Comparison of ENCODE assay signal across 30 cellular contexts in the genomic region with DNA sequence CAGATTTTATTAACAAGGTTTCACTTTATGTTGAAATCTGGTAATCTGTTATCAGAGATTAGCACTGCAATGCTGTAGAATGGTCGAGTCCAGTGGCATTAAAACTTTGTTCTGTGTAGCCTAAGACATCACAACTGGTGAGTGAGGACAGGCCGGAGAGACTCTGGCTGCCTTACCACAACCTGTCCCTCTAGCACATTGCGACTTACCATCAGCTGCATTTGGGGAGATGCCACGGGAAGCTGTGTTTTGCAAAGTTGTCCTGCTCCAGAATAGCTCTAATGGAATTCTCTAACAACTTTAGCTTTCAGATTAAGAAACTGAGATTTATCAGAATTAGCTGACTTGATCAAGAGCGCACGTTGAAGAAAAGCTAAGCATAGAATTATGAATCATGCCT.
"Had no signal": no experiment of that assay in that cellular context is flagged by ENCODE, and none has a peak within 500 bp of the region (broad histone marks: within the 10 kb centered on the region; RNA-seq: fewer than 3 reads in every experiment).

No MANE protein-coding gene starts in this region.

- H3K27me3 Mint-ChIP-seq: activated CD8-positive, alpha-beta memory T cell treated with anti-CD3 and anti-CD28 coated beads, Interleukin-2, amount 10 ng/mL, durations not matched to agents 7 days and 5 days; activated naive CD8-positive, alpha-beta T cell treated with anti-CD3 and anti-CD28 coated beads for 36 hours; effector memory CD8-positive, alpha-beta T cell had no signal

- H3K4me3 Mint-ChIP-seq: activated CD4-positive, alpha-beta memory T cell treated with anti-CD3 and anti-CD28 coated beads for 36 hours; activated CD8-positive, alpha-beta memory T cell treated with anti-CD3 and anti-CD28 coated beads, Interleukin-2, amount 10 ng/mL, durations not matched to agents 7 days and 5 days; activated CD8-positive, alpha-beta T cell treated with anti-CD3 and anti-CD28 coated beads, Interleukin-2, amount 10 ng/mL, durations not matched to agents 7 days and 5 days; activated naive CD4-positive, alpha-beta T cell treated with anti-CD3 and anti-CD28 coated beads for 36 hours; activated naive CD4-positive, alpha-beta T cell treated with anti-CD3 and anti-CD28 coated beads, Interleukin-2, amount 50 U/mL, for 24 hours; activated naive CD8-positive, alpha-beta T cell treated with anti-CD3 and anti-CD28 coated beads for 36 hours; activated naive CD8-positive, alpha-beta T cell treated with anti-CD3 and anti-CD28 coated beads, Interleukin-2, amount 50 U/mL, for 24 hours; activated T-helper 1 cell treated with anti-CD3 and anti-CD28 coated beads, Interleukin-12 subunit alpha, Interleukin-12 subunit beta, Interleukin-2, Interleukin-4 antibody, amounts not matched to agents 30 ng/mL and 10 ng/mL and 1 ng/mL, durations not matched to agents 14 hours and 24 hours and 36 hours; central memory CD8-positive, alpha-beta T cell; effector memory CD8-positive, alpha-beta T cell had no signal

- H3K36me3 ChIP-seq: adrenal gland, brain microvascular endothelial cell, esophagus muscularis mucosa, gastrocnemius medialis had no signal

- H3K9me3 ChIP-seq: adrenal gland, esophagus muscularis mucosa, gastrocnemius medialis had no signal

- H3K27ac Mint-ChIP-seq: activated CD4-positive, alpha-beta memory T cell treated with anti-CD3 and anti-CD28 coated beads for 36 hours; activated CD8-positive, alpha-beta memory T cell treated with anti-CD3 and anti-CD28 coated beads, Interleukin-2, amount 10 ng/mL, durations not matched to agents 7 days and 5 days; activated CD8-positive, alpha-beta T cell treated with anti-CD3 and anti-CD28 coated beads, Interleukin-2, amount 10 ng/mL, durations not matched to agents 7 days and 5 days; activated naive CD4-positive, alpha-beta T cell treated with anti-CD3 and anti-CD28 coated beads for 36 hours; activated naive CD4-positive, alpha-beta T cell treated with anti-CD3 and anti-CD28 coated beads, Interleukin-2, amount 50 U/mL, for 24 hours; activated naive CD8-positive, alpha-beta T cell treated with anti-CD3 and anti-CD28 coated beads for 36 hours; activated naive CD8-positive, alpha-beta T cell treated with anti-CD3 and anti-CD28 coated beads, Interleukin-2, amount 50 U/mL, for 24 hours; activated T-helper 1 cell treated with anti-CD3 and anti-CD28 coated beads, Interleukin-12 subunit alpha, Interleukin-12 subunit beta, Interleukin-2, Interleukin-4 antibody, amounts not matched to agents 30 ng/mL and 10 ng/mL and 1 ng/mL, durations not matched to agents 14 hours and 24 hours and 36 hours; activated T-helper 2 cell treated with anti-CD3 and anti-CD28 coated beads, Interferon-gamma antibody, Interleukin-2, Interleukin-4, amounts not matched to agents 10 μg/mL and 5 μg/mL and 100 μg/mL, durations not matched to agents 14 hours and 24 hours and 36 hours; effector memory CD8-positive, alpha-beta T cell had no signal

- H3K9me3 Mint-ChIP-seq: activated CD4-positive, alpha-beta memory T cell treated with anti-CD3 and anti-CD28 coated beads for 36 hours; activated naive CD8-positive, alpha-beta T cell treated with anti-CD3 and anti-CD28 coated beads for 36 hours; activated naive CD8-positive, alpha-beta T cell treated with anti-CD3 and anti-CD28 coated beads, Interleukin-2, amount 50 U/mL, for 24 hours; activated T-helper 1 cell treated with anti-CD3 and anti-CD28 coated beads, Interleukin-12 subunit alpha, Interleukin-12 subunit beta, Interleukin-2, Interleukin-4 antibody, amounts not matched to agents 30 ng/mL and 10 ng/mL and 1 ng/mL, durations not matched to agents 14 hours and 24 hours and 36 hours; activated T-helper 2 cell treated with anti-CD3 and anti-CD28 coated beads, Interferon-gamma antibody, Interleukin-2, Interleukin-4, amounts not matched to agents 10 μg/mL and 5 μg/mL and 100 μg/mL, durations not matched to agents 14 hours and 24 hours and 36 hours; central memory CD8-positive, alpha-beta T cell; effector memory CD8-positive, alpha-beta T cell had no signal

- DNase-seq: activated CD4-positive, alpha-beta memory T cell treated with anti-CD3 and anti-CD28 coated beads for 36 hours; activated CD4-positive, alpha-beta T cell treated with anti-CD3 and anti-CD28 coated beads for 1 hour; activated CD4-positive, alpha-beta T cell treated with anti-CD3 and anti-CD28 coated beads for 4 hours; activated CD4-positive, alpha-beta T cell treated with anti-CD3 and anti-CD28 coated beads, Interleukin-2, amount 50 U/mL, for 1 hour; activated CD8-positive, alpha-beta memory T cell treated with anti-CD3 and anti-CD28 coated beads, Interleukin-2, amount 10 ng/mL, durations not matched to agents 7 days and 5 days; activated CD8-positive, alpha-beta memory T cell treated with anti-CD3 and anti-CD28 coated beads, Interleukin-2, amount 50 U/mL, for 4 hours; activated CD8-positive, alpha-beta T cell treated with anti-CD3 and anti-CD28 coated beads, Interleukin-2, amount 10 ng/mL, durations not matched to agents 7 days and 5 days; activated effector memory CD4-positive, alpha-beta T cell treated with anti-CD3 and anti-CD28 coated beads, Interleukin-2, amount 50 U/mL, for 16 hours; activated naive CD4-positive, alpha-beta T cell treated with anti-CD3 and anti-CD28 coated beads for 36 hours; activated naive CD8-positive, alpha-beta T cell treated with anti-CD3 and anti-CD28 coated beads for 36 hours; activated naive CD8-positive, alpha-beta T cell treated with anti-CD3 and anti-CD28 coated beads, Interleukin-2, amount 50 U/mL, for 24 hours; activated T-cell treated with anti-CD3 and anti-CD28 coated beads, Interleukin-2, amount 50 U/mL, for 1 hour; activated T-cell treated with anti-CD3 and anti-CD28 coated beads, Interleukin-2, amount 50 U/mL, for 48 hours; adrenal gland; amygdala; brain microvascular endothelial cell; cortex of kidney; dermis blood vessel endothelial cell; effector CD4-positive, alpha-beta T cell; effector memory CD8-positive, alpha-beta T cell; erythroblast; foreskin keratinocyte; gastrocnemius medialis; glutamatergic neuron; T-helper 2 cell had no signal

- ATAC-seq: activated CD8-positive, alpha-beta memory T cell treated with anti-CD3 and anti-CD28 coated beads, Interleukin-2, amount 10 ng/mL, durations not matched to agents 7 days and 5 days; activated CD8-positive, alpha-beta T cell treated with anti-CD3 and anti-CD28 coated beads, Interleukin-2, amount 10 ng/mL, durations not matched to agents 7 days and 5 days; activated naive CD8-positive, alpha-beta T cell treated with anti-CD3 and anti-CD28 coated beads, Interleukin-2, amount 50 U/mL, for 24 hours; effector memory CD8-positive, alpha-beta T cell; foreskin keratinocyte; gastrocnemius medialis had no signal

- H3K4me1 ChIP-seq: adrenal gland, foreskin keratinocyte, gastrocnemius medialis had no signal

- H3K27ac ChIP-seq: adrenal gland, brain microvascular endothelial cell, esophagus muscularis mucosa, foreskin keratinocyte, gastrocnemius medialis had no signal

- H3K27me3 ChIP-seq: adrenal gland, brain microvascular endothelial cell, esophagus muscularis mucosa, foreskin keratinocyte, gastrocnemius medialis had no signal

- H3K4me3 ChIP-seq: adrenal gland, esophagus muscularis mucosa, gastrocnemius medialis had no signal

- H3K36me3 Mint-ChIP-seq: activated CD4-positive, alpha-beta memory T cell treated with anti-CD3 and anti-CD28 coated beads for 36 hours; activated CD8-positive, alpha-beta memory T cell treated with anti-CD3 and anti-CD28 coated beads, Interleukin-2, amount 10 ng/mL, durations not matched to agents 7 days and 5 days; activated naive CD4-positive, alpha-beta T cell treated with anti-CD3 and anti-CD28 coated beads, Interleukin-2, amount 50 U/mL, for 24 hours; activated naive CD8-positive, alpha-beta T cell treated with anti-CD3 and anti-CD28 coated beads for 36 hours had no signal

- H3K4me1 Mint-ChIP-seq: activated CD8-positive, alpha-beta memory T cell treated with anti-CD3 and anti-CD28 coated beads, Interleukin-2, amount 10 ng/mL, durations not matched to agents 7 days and 5 days; activated naive CD4-positive, alpha-beta T cell treated with anti-CD3 and anti-CD28 coated beads, Interleukin-2, amount 50 U/mL, for 24 hours; activated naive CD8-positive, alpha-beta T cell treated with anti-CD3 and anti-CD28 coated beads for 36 hours; activated naive CD8-positive, alpha-beta T cell treated with anti-CD3 and anti-CD28 coated beads, Interleukin-2, amount 50 U/mL, for 24 hours; central memory CD8-positive, alpha-beta T cell had no signal
